Comparison of ENCODE assay signal across 1 cellular context in the genomic region with DNA sequence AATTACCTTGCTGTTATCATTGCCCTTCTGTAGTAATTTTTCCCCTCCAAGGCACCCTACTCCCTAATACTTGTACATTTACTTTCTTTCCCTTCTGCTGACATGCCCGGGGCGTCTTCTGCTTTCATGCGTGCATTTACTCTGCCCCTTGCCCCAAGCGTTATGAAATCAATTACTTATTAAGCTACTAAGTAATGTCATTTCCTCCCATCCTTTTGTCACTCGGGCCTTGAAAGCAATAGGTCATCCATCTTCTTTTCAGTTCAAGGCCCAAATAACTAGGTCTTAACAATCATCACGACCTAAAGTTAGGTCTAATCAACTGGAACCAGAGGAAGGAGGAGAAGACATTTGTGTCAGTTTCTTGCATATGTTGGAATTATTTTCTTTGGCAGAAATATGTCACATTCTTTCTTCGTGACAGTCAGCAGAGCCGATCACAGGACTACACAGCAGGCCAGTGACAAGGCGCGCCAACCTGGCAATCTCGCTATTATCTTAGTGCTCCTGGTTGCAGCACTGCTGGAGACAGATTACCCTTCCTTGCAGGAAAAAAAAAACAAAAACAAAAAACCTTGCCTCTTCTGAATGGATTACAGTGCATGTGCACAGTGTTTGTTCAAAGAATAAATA.
A peak's percentile ranks its signal among the peaks of the same experiment; 100 is the strongest.
TF ChIP-seq lines count a peak whose summit lies in the region.

No MANE protein-coding gene starts in this region.

TF ChIP-seq in K562, 482 proteins besides CTCF, POLR2A, EP300 and RAD21 (continued from another document):
- TF ChIP-seq, protein P1, sequence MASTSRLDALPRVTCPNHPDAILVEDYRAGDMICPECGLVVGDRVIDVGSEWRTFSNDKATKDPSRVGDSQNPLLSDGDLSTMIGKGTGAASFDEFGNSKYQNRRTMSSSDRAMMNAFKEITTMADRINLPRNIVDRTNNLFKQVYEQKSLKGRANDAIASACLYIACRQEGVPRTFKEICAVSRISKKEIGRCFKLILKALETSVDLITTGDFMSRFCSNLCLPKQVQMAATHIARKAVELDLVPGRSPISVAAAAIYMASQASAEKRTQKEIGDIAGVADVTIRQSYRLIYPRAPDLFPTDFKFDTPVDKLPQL (IDR thresholded peaks at IDR 0.05; ENCODE audit: extremely low read depth, insufficient read length): no peak
- TF ChIP-seq ZC3H4 (CRISPR knock-in tag; IDR thresholded peaks at IDR 0.05; ENCODE audit: borderline replicate concordance): no peak
- TF ChIP-seq, protein P2, sequence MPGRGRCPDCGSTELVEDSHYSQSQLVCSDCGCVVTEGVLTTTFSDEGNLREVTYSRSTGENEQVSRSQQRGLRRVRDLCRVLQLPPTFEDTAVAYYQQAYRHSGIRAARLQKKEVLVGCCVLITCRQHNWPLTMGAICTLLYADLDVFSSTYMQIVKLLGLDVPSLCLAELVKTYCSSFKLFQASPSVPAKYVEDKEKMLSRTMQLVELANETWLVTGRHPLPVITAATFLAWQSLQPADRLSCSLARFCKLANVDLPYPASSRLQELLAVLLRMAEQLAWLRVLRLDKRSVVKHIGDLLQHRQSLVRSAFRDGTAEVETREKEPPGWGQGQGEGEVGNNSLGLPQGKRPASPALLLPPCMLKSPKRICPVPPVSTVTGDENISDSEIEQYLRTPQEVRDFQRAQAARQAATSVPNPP (IDR thresholded peaks at IDR 0.05; ENCODE audit: borderline replicate concordance, insufficient read depth, insufficient read length): no peak
- TF ChIP-seq CC2D1A (IDR thresholded peaks at IDR 0.05): peak; percentile 90; the same call in 1 of the 2 replicates
- no peak for TF ChIP-seq RBM22 (IDR thresholded peaks at IDR 0.05; ENCODE audit: low read depth, low read length, poor library complexity, severe bottlenecking)
- TF ChIP-seq, protein P3, sequence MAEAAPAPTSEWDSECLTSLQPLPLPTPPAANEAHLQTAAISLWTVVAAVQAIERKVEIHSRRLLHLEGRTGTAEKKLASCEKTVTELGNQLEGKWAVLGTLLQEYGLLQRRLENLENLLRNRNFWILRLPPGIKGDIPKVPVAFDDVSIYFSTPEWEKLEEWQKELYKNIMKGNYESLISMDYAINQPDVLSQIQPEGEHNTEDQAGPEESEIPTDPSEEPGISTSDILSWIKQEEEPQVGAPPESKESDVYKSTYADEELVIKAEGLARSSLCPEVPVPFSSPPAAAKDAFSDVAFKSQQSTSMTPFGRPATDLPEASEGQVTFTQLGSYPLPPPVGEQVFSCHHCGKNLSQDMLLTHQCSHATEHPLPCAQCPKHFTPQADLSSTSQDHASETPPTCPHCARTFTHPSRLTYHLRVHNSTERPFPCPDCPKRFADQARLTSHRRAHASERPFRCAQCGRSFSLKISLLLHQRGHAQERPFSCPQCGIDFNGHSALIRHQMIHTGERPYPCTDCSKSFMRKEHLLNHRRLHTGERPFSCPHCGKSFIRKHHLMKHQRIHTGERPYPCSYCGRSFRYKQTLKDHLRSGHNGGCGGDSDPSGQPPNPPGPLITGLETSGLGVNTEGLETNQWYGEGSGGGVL (CRISPR knock-in tag; IDR thresholded peaks at IDR 0.05): peak; percentile 69
- TF ChIP-seq TFAM (CRISPR knock-in tag; conservative IDR thresholded peaks at IDR 0.05): no peak
- TF ChIP-seq ZFX (CRISPR knock-in tag; IDR thresholded peaks at IDR 0.05): peak; percentile 50; the same call in 1 of the 2 replicates
- TF ChIP-seq, protein P4, sequence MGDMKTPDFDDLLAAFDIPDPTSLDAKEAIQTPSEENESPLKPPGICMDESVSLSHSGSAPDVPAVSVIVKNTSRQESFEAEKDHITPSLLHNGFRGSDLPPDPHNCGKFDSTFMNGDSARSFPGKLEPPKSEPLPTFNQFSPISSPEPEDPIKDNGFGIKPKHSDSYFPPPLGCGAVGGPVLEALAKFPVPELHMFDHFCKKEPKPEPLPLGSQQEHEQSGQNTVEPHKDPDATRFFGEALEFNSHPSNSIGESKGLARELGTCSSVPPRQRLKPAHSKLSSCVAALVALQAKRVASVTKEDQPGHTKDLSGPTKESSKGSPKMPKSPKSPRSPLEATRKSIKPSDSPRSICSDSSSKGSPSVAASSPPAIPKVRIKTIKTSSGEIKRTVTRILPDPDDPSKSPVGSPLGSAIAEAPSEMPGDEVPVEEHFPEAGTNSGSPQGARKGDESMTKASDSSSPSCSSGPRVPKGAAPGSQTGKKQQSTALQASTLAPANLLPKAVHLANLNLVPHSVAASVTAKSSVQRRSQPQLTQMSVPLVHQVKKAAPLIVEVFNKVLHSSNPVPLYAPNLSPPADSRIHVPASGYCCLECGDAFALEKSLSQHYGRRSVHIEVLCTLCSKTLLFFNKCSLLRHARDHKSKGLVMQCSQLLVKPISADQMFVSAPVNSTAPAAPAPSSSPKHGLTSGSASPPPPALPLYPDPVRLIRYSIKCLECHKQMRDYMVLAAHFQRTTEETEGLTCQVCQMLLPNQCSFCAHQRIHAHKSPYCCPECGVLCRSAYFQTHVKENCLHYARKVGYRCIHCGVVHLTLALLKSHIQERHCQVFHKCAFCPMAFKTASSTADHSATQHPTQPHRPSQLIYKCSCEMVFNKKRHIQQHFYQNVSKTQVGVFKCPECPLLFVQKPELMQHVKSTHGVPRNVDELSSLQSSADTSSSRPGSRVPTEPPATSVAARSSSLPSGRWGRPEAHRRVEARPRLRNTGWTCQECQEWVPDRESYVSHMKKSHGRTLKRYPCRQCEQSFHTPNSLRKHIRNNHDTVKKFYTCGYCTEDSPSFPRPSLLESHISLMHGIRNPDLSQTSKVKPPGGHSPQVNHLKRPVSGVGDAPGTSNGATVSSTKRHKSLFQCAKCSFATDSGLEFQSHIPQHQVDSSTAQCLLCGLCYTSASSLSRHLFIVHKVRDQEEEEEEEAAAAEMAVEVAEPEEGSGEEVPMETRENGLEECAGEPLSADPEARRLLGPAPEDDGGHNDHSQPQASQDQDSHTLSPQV (IDR thresholded peaks at IDR 0.05): peak; percentile 99
- TF ChIP-seq KDM4B (IDR thresholded peaks at IDR 0.05; ENCODE audit: borderline replicate concordance in 2 of 2, low read depth in 1 of 2): no peak
- TF ChIP-seq, protein P5, sequence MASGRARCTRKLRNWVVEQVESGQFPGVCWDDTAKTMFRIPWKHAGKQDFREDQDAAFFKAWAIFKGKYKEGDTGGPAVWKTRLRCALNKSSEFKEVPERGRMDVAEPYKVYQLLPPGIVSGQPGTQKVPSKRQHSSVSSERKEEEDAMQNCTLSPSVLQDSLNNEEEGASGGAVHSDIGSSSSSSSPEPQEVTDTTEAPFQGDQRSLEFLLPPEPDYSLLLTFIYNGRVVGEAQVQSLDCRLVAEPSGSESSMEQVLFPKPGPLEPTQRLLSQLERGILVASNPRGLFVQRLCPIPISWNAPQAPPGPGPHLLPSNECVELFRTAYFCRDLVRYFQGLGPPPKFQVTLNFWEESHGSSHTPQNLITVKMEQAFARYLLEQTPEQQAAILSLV (tag; IDR thresholded peaks at IDR 0.05): peak; percentile 76
- peak; percentile 87 for TF ChIP-seq CXXC5 (CRISPR knock-in tag; IDR thresholded peaks at IDR 0.05)
- peak; percentile 89 for TF ChIP-seq SMAD3 (CRISPR knock-in tag; conservative IDR thresholded peaks at IDR 0.05)
- peak; percentile 67 for TF ChIP-seq ZKSCAN8 (CRISPR knock-in tag; IDR thresholded peaks at IDR 0.05)
- no peak for TF ChIP-seq SRSF9 (IDR thresholded peaks at IDR 0.05; ENCODE audit: borderline replicate concordance, low read depth, low read length)
- TF ChIP-seq ZNF274 (IDR thresholded peaks at IDR 0.05; ENCODE audit: borderline replicate concordance, low read depth, low read length): 0 out of 2 replicates have a peak, but pooled peaks have one; percentile 23
- TF ChIP-seq PTTG1 (tag; IDR thresholded peaks at IDR 0.05; ENCODE audit: low read depth): peak; percentile 84
- no peak for TF ChIP-seq ZNF143 (CRISPR knock-in tag; IDR thresholded peaks at IDR 0.05)
- TF ChIP-seq, protein P6, sequence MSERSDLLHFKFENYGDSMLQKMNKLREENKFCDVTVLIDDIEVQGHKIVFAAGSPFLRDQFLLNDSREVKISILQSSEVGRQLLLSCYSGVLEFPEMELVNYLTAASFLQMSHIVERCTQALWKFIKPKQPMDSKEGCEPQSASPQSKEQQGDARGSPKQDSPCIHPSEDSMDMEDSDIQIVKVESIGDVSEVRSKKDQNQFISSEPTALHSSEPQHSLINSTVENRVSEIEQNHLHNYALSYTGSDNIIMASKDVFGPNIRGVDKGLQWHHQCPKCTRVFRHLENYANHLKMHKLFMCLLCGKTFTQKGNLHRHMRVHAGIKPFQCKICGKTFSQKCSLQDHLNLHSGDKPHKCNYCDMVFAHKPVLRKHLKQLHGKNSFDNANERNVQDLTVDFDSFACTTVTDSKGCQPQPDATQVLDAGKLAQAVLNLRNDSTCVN (CRISPR knock-in tag; IDR thresholded peaks at IDR 0.05): no peak
- TF ChIP-seq MAFF (IDR thresholded peaks at IDR 0.05; ENCODE audit: low read length): peak; percentile 20; the same call in 1 of the 2 replicates
- TF ChIP-seq NFYB (IDR thresholded peaks at IDR 0.05; ENCODE audit: extremely low read depth, insufficient read length): no peak
- peak; percentile 85; the same call in 1 of the 2 replicates for TF ChIP-seq HDAC8 (tag; IDR thresholded peaks at IDR 0.05)
- no peak for TF ChIP-seq IRF2 (CRISPR knock-in tag; IDR thresholded peaks at IDR 0.05)
- TF ChIP-seq, protein P7, sequence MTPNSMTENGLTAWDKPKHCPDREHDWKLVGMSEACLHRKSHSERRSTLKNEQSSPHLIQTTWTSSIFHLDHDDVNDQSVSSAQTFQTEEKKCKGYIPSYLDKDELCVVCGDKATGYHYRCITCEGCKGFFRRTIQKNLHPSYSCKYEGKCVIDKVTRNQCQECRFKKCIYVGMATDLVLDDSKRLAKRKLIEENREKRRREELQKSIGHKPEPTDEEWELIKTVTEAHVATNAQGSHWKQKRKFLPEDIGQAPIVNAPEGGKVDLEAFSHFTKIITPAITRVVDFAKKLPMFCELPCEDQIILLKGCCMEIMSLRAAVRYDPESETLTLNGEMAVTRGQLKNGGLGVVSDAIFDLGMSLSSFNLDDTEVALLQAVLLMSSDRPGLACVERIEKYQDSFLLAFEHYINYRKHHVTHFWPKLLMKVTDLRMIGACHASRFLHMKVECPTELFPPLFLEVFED (CRISPR knock-in tag; conservative IDR thresholded peaks at IDR 0.05): no peak
- no peak for TF ChIP-seq SP2 (IDR thresholded peaks at IDR 0.05; ENCODE audit: extremely low read depth, low read depth, low read length, poor library complexity, severe bottlenecking)
- TF ChIP-seq STAT5B (CRISPR knock-in tag; IDR thresholded peaks at IDR 0.05): peak; percentile 54; the same call in 1 of the 2 replicates
- no peak for TF ChIP-seq ZNF764 (CRISPR knock-in tag; IDR thresholded peaks at IDR 0.05; ENCODE audit: low read depth)
- peak; percentile 75 for TF ChIP-seq KLF13 (tag; IDR thresholded peaks at IDR 0.05; ENCODE audit: borderline replicate concordance, low read depth)
- no peak for TF ChIP-seq FOXA1 (IDR thresholded peaks at IDR 0.05; ENCODE audit: borderline replicate concordance)
- TF ChIP-seq L3MBTL2 (IDR thresholded peaks at IDR 0.05): peak; percentile 55; the same call in 1 of the 2 replicates
- TF ChIP-seq PCBP2 (IDR thresholded peaks at IDR 0.05; ENCODE audit: low read depth, low read length, poor library complexity, severe bottlenecking): no peak
- TF ChIP-seq BCOR (IDR thresholded peaks at IDR 0.05): peak; percentile 75
TF ChIP-seq in K562: peak in this region for 166.
